In the genomic region with DNA sequence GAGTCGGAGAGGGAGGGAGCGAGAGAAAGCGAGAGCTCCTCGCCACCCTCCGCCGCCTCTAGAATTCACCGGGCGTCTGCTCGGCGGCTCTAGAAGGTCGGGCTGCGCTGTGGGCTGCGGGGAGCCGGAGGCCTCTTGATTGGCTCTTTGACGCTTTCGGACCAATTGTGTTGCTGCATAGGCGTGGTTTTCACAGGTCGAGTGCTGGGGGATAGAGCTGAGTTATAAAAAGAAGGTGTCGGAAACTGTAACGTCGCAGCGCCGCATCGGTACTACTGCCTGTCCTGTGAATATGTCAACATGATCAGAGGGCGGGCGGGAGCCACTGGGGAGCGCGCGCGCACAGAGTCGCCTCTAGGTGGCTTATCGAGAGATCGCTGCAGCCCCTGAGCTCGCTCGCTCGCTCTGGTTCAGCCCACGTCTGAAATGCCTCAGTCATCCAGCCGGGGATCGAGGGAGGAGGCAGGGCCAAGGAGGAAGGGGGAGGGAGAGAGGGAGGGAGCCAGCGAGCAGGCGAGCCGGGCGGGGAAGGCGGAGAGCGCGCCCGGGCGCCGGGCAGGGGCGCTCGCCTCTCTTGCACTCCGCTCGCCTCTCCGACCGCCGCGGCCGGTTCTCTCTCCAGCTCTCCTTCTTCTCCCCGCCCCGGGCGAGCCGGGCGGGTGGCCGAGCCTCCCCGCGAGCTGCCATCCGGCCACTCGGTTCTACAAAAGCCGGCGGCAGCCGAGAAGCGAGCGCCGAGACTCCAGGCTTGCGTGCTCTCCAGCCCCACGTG, we compare ENCODE assay signal across 9 cellular contexts. TPM values are rescaled to one million over a fixed set of nuclear protein-coding genes. Genes with fewer than 3 reads are reported as not detected.
A peak's percentile ranks its signal among the peaks of the same experiment; 100 is the strongest.
DNase-seq lines count a peak whose midpoint lies in the region; ATAC-seq, FAIRE-seq and TF ChIP-seq lines count a peak whose summit lies in the region.
"Had no signal": no experiment of that assay in that cellular context is flagged by ENCODE, and none has a peak within 500 bp of the region (broad histone marks: within the 10 kb centered on the region; RNA-seq: fewer than 3 reads in every experiment).

Gene TBX3, minus strand, starts transcription at position 78 of the 772 bp plus-strand sequence. CDS start 975 bp downstream, outside the sequence.

- H2AFZ ChIP-seq in KMS-11 (ENCODE audit: low read depth) = peak within 1 kb of the TSS; percentile 76

- TF ChIP-seq CTCF in D721Med (IDR thresholded peaks at IDR 0.05; ENCODE audit: insufficient read depth, missing control alignments) (peak; percentile 30), KMS-11 (conservative IDR thresholded peaks at IDR 0.05; ENCODE audit: low read depth, low read length) (peak; percentile 33), astrocyte of the spinal cord (IDR thresholded peaks at IDR 0.05; ENCODE audit: low read depth, low read length) (peak; percentile 66), vagina (IDR thresholded peaks at IDR 0.05) (peak; percentile 2 to 64 (median 40))

- FAIRE-seq in D721Med (lab: Jason Lieb, UNC) = no peak

- no peaks in the 10 kb centered on the region for H3K79me2 ChIP-seq in KMS-11 (ENCODE audit: insufficient read depth, low read depth)

- TF ChIP-seq POLR2A in vagina (IDR thresholded peaks at IDR 0.05) = peak in 1 of 2 donors; percentile 91

- H3K27me3 ChIP-seq in KMS-11 (ENCODE audit: insufficient read depth, low read depth) (no peaks in the 10 kb centered on the region), SJSA1 (replicated peaks) (no peaks in the 10 kb centered on the region), vagina (no peaks in the 10 kb centered on the region)

- H3K4me2 ChIP-seq in KMS-11 = peak within 1 kb of the TSS; percentile 60

- no peaks in the 10 kb centered on the region for H3K36me3 ChIP-seq in KMS-11 (ENCODE audit: insufficient read depth)
- H3K36me3 ChIP-seq in SJSA1 = peaks cover 36% of the 10 kb centered on the region
- no peaks in the 10 kb centered on the region for H3K36me3 ChIP-seq in vagina

- no peaks in the 10 kb centered on the region for H4K20me1 ChIP-seq in KMS-11 (ENCODE audit: insufficient read depth)

- ATAC-seq in left ventricle myocardium superior = peak; percentile 93
- no peak for ATAC-seq in HG03280 (IDR thresholded peaks at IDR 0.05; ENCODE audit: unreplicated experiment)

- intact Hi-C loops in left ventricle myocardium superior (cut with micrococcal nuclease) = no loop called here
- intact Hi-C loops in vagina (cut with DNase I) = no loop called here

- H3K4me1 ChIP-seq in KMS-11 (ENCODE audit: low read depth, poor library complexity, severe bottlenecking) (peaks cover 5% of the 10 kb centered on the region), SJSA1 (replicated peaks) (peaks cover 22% of the 10 kb centered on the region), vagina (peaks cover 18% of the 10 kb centered on the region)

- DNase-seq in D721Med (ENCODE audit: insufficient read length, low spot score) (peak; percentile 39), SJSA1 (ENCODE audit: low read depth in 1 of 2, low spot score in 2 of 2) (peak; percentile 97 to 98), astrocyte of the spinal cord (ENCODE audit: low read depth, low spot score) (peak; percentile 100), left ventricle myocardium superior (peak; percentile 95), pons (ENCODE audit: low spot score) (peak; percentile 54), vagina (ENCODE audit: extremely low spot score in 2 of 2) (peak in 1 of 2 donors; percentile 99)

- peak within 1 kb of the TSS; percentile 99 for H3K27ac ChIP-seq in KMS-11
- peak within 1 kb of the TSS; percentile 81 for H3K27ac ChIP-seq in SJSA1
- peak within 1 kb of the TSS; percentile 99 for H3K27ac ChIP-seq in vagina

- H3K4me3 ChIP-seq in KMS-11 (IDR thresholded peaks at IDR 0.05; ENCODE audit: insufficient read depth, low read depth, low read length) (no peak within 1 kb of the TSS), SJSA1 (peak within 1 kb of the TSS; percentile 71), astrocyte of the spinal cord (ENCODE audit: low read depth, low read length) (peak within 1 kb of the TSS; percentile 93), vagina (peak within 1 kb of the TSS; percentile 82 to 90)

- no peaks in the 10 kb centered on the region for H3K9me3 ChIP-seq in SJSA1 (replicated peaks)
- H3K9me3 ChIP-seq in vagina = no peaks in the 10 kb centered on the region

- peak within 1 kb of the TSS; percentile 94 for H3K9ac ChIP-seq in KMS-11

- in situ Hi-C loops in astrocyte of the spinal cord (cut with HindIII; ENCODE audit: low sequenced_read_pairs) = no loop called here

RNA-seq across cellular contexts. Expression of gene TBX3, which starts in this region (rescaled TPM):
- total RNA-seq in SJSA1 (2014; rRNA removed; shearing (Covaris generic)) = 28.8 and 37.4 TPM in 2 replicates
- total RNA-seq in left ventricle myocardium superior (16.3 TPM), vagina (57.0 TPM)
- total RNA-seq: T-helper 1 cell treated with Interleukin-12 subunit alpha and Interleukin-12 subunit beta and Interleukin-4 antibody, amounts not matched to agents 30 ng/mL and 1 ng/mL, for 36 hours had no signal
